23 cellular contexts compared by ENCODE assay signal in the genomic region with DNA sequence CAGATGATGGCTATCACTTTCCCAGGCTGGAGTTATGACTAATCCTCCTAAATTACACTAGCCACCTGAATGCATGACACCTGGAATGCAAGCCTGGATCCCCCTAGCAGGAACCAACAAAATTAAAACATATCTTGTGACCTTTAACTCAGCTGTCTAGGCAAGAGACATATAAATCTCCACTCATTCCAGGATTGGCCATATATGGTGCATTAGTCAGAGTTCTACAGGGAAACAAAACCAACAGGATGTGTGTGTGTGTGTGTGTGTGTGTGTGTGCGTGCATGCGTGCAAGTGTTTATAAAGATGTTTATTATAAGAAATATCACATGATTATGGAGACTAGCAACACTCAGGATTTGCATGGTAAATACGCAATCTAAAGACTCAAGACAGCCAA.
DNase-seq lines count a peak whose midpoint lies in the region; ATAC-seq, FAIRE-seq and TF ChIP-seq lines count a peak whose summit lies in the region.
"Had no signal": no experiment of that assay in that cellular context is flagged by ENCODE, and none has a peak within 500 bp of the region (broad histone marks: within the 10 kb centered on the region; RNA-seq: fewer than 3 reads in every experiment).

No MANE protein-coding gene starts in this region.

- no peak overlapping the region for H4K91ac ChIP-seq in H9 (ENCODE audit: insufficient read length, low read depth, low read length)

- peaks cover 0 to 2% of the 10 kb centered on the region in 2 experiments; a peak in 1 of 5 replicates for H3K9me3 Mint-ChIP-seq in H9

- no peak overlapping the region for H2BK12ac ChIP-seq in H9 (ENCODE audit: insufficient read length, low read depth, low read length)

- H2BK120ac ChIP-seq in H9 (ENCODE audit: low read depth, low read length, poor library complexity, severe bottlenecking), result no peak overlapping the region

- no peaks in the 10 kb centered on the region for H3K79me2 ChIP-seq in endothelial cell of umbilical vein (ENCODE audit: control insufficient read depth, insufficient read depth, low read length)
- no peaks in the 10 kb centered on the region for H3K79me2 ChIP-seq in H9 (ENCODE audit: insufficient read depth, low read length)

- ATAC-seq in mucosa of descending colon (peak; percentile 92), HG03460 (IDR thresholded peaks at IDR 0.05; ENCODE audit: unreplicated experiment) (no peak)
- ATAC-seq: natural killer cell treated with Interleukin-12 subunit alpha and Interleukin-12 subunit beta and Interleukin-15 and Interleukin-18, amount 100 ng/mL, for 72 hours had no signal

- no peak overlapping the region for H2BK15ac ChIP-seq in H9 (ENCODE audit: low read depth, low read length)

- H3K4me2 ChIP-seq in endothelial cell of umbilical vein (ENCODE audit: insufficient read depth, low read length) (no peak overlapping the region), H9 (ENCODE audit: insufficient read depth, insufficient read length, low read length) (no peak overlapping the region)

- H3K9me3 ChIP-seq in endothelial cell of umbilical vein (replicated peaks; ENCODE audit: control insufficient read depth, insufficient read depth, low read length) (no peaks in the 10 kb centered on the region), mucosa of descending colon (no peaks in the 10 kb centered on the region), H9 (ENCODE audit: control insufficient read depth, low read depth, low read length) (no peaks in the 10 kb centered on the region)

- H2BK20ac ChIP-seq in H9 (ENCODE audit: low read depth, low read length, poor library complexity, severe bottlenecking), result no peak overlapping the region

- no peak overlapping the region for H3K27ac Mint-ChIP-seq in H9
- H3K27ac Mint-ChIP-seq: B cell; memory B cell; natural killer cell treated with Interleukin-12 subunit alpha and Interleukin-12 subunit beta and Interleukin-15 and Interleukin-18, amount 100 ng/mL, for 72 hours; stimulated activated naive CD8-positive, alpha-beta T cell treated with anti-CD3 and anti-CD28 coated beads, Interleukin-15, Interleukin-2, amounts not matched to agents 100 ng/mL and 50 ng/mL, for 24 hours had no signal

- H3K36me3 Mint-ChIP-seq in H9 (ENCODE audit: insufficient read depth in 1 of 3, low read depth in 3 of 3), result no peaks in the 10 kb centered on the region; a peak in 1 of 7 replicates
- H3K36me3 Mint-ChIP-seq: natural killer cell treated with Interleukin-12 subunit alpha and Interleukin-12 subunit beta and Interleukin-15 and Interleukin-18, amount 100 ng/mL, for 72 hours had no signal

- intact Hi-C loops in endothelial cell of umbilical vein (cut with micrococcal nuclease) (no loop called here), mucosa of descending colon (cut with DNase I, micrococcal nuclease) (no loop called here)

- H3K9me1 ChIP-seq in endothelial cell of umbilical vein (replicated peaks; ENCODE audit: control insufficient read depth, extremely low read depth, insufficient read depth, low read length), result no peaks in the 10 kb centered on the region

- CTCF ChIA-PET in endothelial cell of umbilical vein (lab: Charles Lee), result no interaction called here

- FAIRE-seq in endothelial cell of umbilical vein (lab: Jason Lieb, UNC), result no peak
- FAIRE-seq: kidney had no signal

- WGBS in H9 (ENCODE audit: extremely low coverage, insufficient read length, low lambda C conversion rate), result no CpG with 5 or more reads among the region's 3 CpGs

- H3K4me3 ChIP-seq in endothelial cell of umbilical vein (replicated peaks in 1 of 3; ENCODE audit: insufficient read depth in 1 of 3, low read depth in 1 of 3, low read length in 3 of 3) (no peak overlapping the region), mucosa of descending colon (no peak overlapping the region)
- H3K4me3 ChIP-seq: SK-N-MC had no signal

- H4K5ac ChIP-seq in H9 (ENCODE audit: insufficient read length, low read depth, low read length), result no peak overlapping the region

- no peak overlapping the region for H4K8ac ChIP-seq in H9 (replicated peaks; ENCODE audit: insufficient read length, low read depth, low read length)

- no peak overlapping the region for H3K56ac ChIP-seq in H9 (ENCODE audit: insufficient read length, low read depth, low read length)

- H3K79me1 ChIP-seq in H9 (ENCODE audit: insufficient read depth, low read depth, low read length, poor library complexity, severe bottlenecking), result no peaks in the 10 kb centered on the region

- dilution Hi-C loops in endothelial cell of umbilical vein (cut with MboI; ENCODE audit: extremely low pct_ligation_motif_present, low sequenced_read_pairs), result no loop called here

- H3K36me3 ChIP-seq in endothelial cell of umbilical vein (ENCODE audit: control insufficient read depth in 2 of 2, extremely low read depth in 1 of 2, insufficient read depth in 2 of 2, low read length in 2 of 2), result no peaks in the 10 kb centered on the region
- H3K36me3 ChIP-seq in mucosa of descending colon (ENCODE audit: low read depth), result no peaks in the 10 kb centered on the region

- no peak overlapping the region for H2AFZ ChIP-seq in endothelial cell of umbilical vein (ENCODE audit: low read depth, low read length)
- no peak overlapping the region for H2AFZ ChIP-seq in H9 (ENCODE audit: low read length)

- H3K23me2 ChIP-seq in H9 (ENCODE audit: insufficient read length, low read depth, low read length, poor library complexity, severe bottlenecking), result no peaks in the 10 kb centered on the region

- no peak overlapping the region for H2BK5ac ChIP-seq in H9 (ENCODE audit: insufficient read length, low read length)

- no peak overlapping the region for H3K4ac ChIP-seq in H9 (ENCODE audit: low read depth, low read length)

- H3K27me3 ChIP-seq in endothelial cell of umbilical vein (ENCODE audit: control insufficient read depth in 2 of 2, insufficient read depth in 2 of 2, low read length in 2 of 2) (no peaks in the 10 kb centered on the region), H9 (ENCODE audit: insufficient read depth, low read length) (no peaks in the 10 kb centered on the region)

- no peak overlapping the region for H3K18ac ChIP-seq in H9 (ENCODE audit: insufficient read length, low read depth, low read length)

- no peak overlapping the region for H3K9ac ChIP-seq in endothelial cell of umbilical vein (replicated peaks; ENCODE audit: extremely low read depth, insufficient read depth, low read length)
- H3K9ac ChIP-seq in H9 (ENCODE audit: extremely low read depth, insufficient read length, low read length), result no peak overlapping the region

- POLR2A ChIA-PET in endothelial cell of umbilical vein (lab: Charles Lee), result no interaction called here

- peaks cover 1% of the 10 kb centered on the region; the same call in 1 of the 2 replicates for H3K27me3 Mint-ChIP-seq in H9 (ENCODE audit: low read depth)
- H3K27me3 Mint-ChIP-seq: B cell; natural killer cell treated with Interleukin-12 subunit alpha and Interleukin-12 subunit beta and Interleukin-15 and Interleukin-18, amount 100 ng/mL, for 72 hours had no signal

- H3K4me1 ChIP-seq in endothelial cell of umbilical vein (ENCODE audit: control insufficient read depth, extremely low read depth, insufficient read depth, low read length), result peaks cover 2% of the 10 kb centered on the region
- H3K4me1 ChIP-seq in mucosa of descending colon (ENCODE audit: low read depth), result no peaks in the 10 kb centered on the region
- no peaks in the 10 kb centered on the region for H3K4me1 ChIP-seq in H9 (ENCODE audit: insufficient read depth, low read length)

- no peak overlapping the region for H2AK5ac ChIP-seq in H9 (ENCODE audit: insufficient read length, low read length)

- no TSS peak for BruUV-seq in endothelial cell of umbilical vein (replicated peaks; lab: Mats Ljungman, UMichigan)

- no peak overlapping the region for H3T11ph ChIP-seq in H9 (ENCODE audit: low read length)

- no peak for TF ChIP-seq POLR2A in endothelial cell of umbilical vein (IDR thresholded peaks at IDR 0.05; ENCODE audit: low read depth, low read length)

- no peaks in the 10 kb centered on the region for H3K4me1 Mint-ChIP-seq in H9
- H3K4me1 Mint-ChIP-seq: B cell, memory B cell had no signal

- no peak overlapping the region for H3K23ac ChIP-seq in H9 (ENCODE audit: insufficient read length, low read depth, low read length)

- no peaks in the 10 kb centered on the region for H4K20me1 ChIP-seq in endothelial cell of umbilical vein (replicated peaks; ENCODE audit: control insufficient read depth, extremely low read depth, insufficient read depth, low read length)
- H4K20me1 ChIP-seq in H9 (ENCODE audit: control insufficient read depth, insufficient read depth, insufficient read length), result no peaks in the 10 kb centered on the region

- H3K14ac ChIP-seq in H9 (ENCODE audit: insufficient read depth, low read length), result no peak overlapping the region

- no peak overlapping the region for H3K4me3 Mint-ChIP-seq in H9
- H3K4me3 Mint-ChIP-seq: B cell; memory B cell; natural killer cell treated with Interleukin-12 subunit alpha and Interleukin-12 subunit beta and Interleukin-15 and Interleukin-18, amount 100 ng/mL, for 72 hours; stimulated activated naive CD8-positive, alpha-beta T cell treated with anti-CD3 and anti-CD28 coated beads, Interleukin-15, Interleukin-2, amounts not matched to agents 100 ng/mL and 50 ng/mL, for 24 hours had no signal

- H3K27ac ChIP-seq in endothelial cell of umbilical vein (ENCODE audit: insufficient read depth, low read depth, low read length) (no peak overlapping the region), H9 (ENCODE audit: insufficient read length, low read depth, low read length) (no peak overlapping the region)
- H3K27ac ChIP-seq: SK-N-MC had no signal

- DNase-seq in HCEC 1CT (peak; percentile 71), RPMI7951 (ENCODE audit: low read depth) (peak; percentile 54), endothelial cell of umbilical vein (ENCODE audit: low read depth, low spot score) (peak; percentile 26), mucosa of descending colon (peak in 1 of 3 donors; percentile 17), HT-29 (ENCODE audit: low spot score) (no peak), H9 (no peak)
- DNase-seq in activated CD4-positive, alpha-beta T cell treated with anti-CD3 and anti-CD28 coated beads, Interleukin-2, amount 50 U/mL, for 4 hours, result no peak
- DNase-seq: activated CD4-positive, alpha-beta T cell treated with anti-CD3 and anti-CD28 coated beads for 1 hour; activated effector memory CD4-positive, alpha-beta T cell treated with Interleukin-2 at 50 U/mL for 16 hours; COR-L47; effector memory CD4-positive, alpha-beta T cell; EL; hippocampal formation; kidney; NCI-H187; NCI-H82; stimulated activated CD4-positive, alpha-beta T cell treated with anti-CD3 and anti-CD28 coated beads, Interleukin-2, amount 100 ng/mL, for 24 hours had no signal

- TF ChIP-seq CTCF in endothelial cell of umbilical vein (IDR thresholded peaks at IDR 0.05; ENCODE audit: extremely low read depth in 1 of 2, insufficient read depth in 1 of 2, low read depth in 1 of 2, low read length in 2 of 2), result no peak
- no peak for TF ChIP-seq CTCF in mucosa of descending colon (IDR thresholded peaks at IDR 0.05)
- no peak for TF ChIP-seq CTCF in H9 (conservative IDR thresholded peaks at IDR 0.05)

TF ChIP-seq in endothelial cell of umbilical vein, 7 proteins besides CTCF, POLR2A, EP300 and RAD21 (continues in another document):
- TF ChIP-seq GATA2 (IDR thresholded peaks at IDR 0.05; ENCODE audit: insufficient read depth, insufficient read length, low read depth, low read length), result no peak
- no peak for TF ChIP-seq JUN (IDR thresholded peaks at IDR 0.05; ENCODE audit: borderline replicate concordance, insufficient read depth, insufficient read length, low read depth)
- TF ChIP-seq EZH2 (IDR thresholded peaks at IDR 0.05; ENCODE audit: borderline replicate concordance, low read depth, low read length, severe bottlenecking), result no peak

Comparison
In these comparisons a context has a peak if more than half of its experiments do, and no peak if none do; other contexts are left out.
1. DNase-seq: peak in HCEC 1CT (single experiment), RPMI7951 (single experiment) and endothelial cell of umbilical vein (single experiment); none in HT-29 (single experiment), activated CD4-positive, alpha-beta T cell treated with anti-CD3 and anti-CD28 coated beads, Interleukin-2, amount 50 U/mL, for 4 hours (0 of 2) and H9 (single experiment).